1 cellular context compared by ENCODE assay signal in the genomic region with DNA sequence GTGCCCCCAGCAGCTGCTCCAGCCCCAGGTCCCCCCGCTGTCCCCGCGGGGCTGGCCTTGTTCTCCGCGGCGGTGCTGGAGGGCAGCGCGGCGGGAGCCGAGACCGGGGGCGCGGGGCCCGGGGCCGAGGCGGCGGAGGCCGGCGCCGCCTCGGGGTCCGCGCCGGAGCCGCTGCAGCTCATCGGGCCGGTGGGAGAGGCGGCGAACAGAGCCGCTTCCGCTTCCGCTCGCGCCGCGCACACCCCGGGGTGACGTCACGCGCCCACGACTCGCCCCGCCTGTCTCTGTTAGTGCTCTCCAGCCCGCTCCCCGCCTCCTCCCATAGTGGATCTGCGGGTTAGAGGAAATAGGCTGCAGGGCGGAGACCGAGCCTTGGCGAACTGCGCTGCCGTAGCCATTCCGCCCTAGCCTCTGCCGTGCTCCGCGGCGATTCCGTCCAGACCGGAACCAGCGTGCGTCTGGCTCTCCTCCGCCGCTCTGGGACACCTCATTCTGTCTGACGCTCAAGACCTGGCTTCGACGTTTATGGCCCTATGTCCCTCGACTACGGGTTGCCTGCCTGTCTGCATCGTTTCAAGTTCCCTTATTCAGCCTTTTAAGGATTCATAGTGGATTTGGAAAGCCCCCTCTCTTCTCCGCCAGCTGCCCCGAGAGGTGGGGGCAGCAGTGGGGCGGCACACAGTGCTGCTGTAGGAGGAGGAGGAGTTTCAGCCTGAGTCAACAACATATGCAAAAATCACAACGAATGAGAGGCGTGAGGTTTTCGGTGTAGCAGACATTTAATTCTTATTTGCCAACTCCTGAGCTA.
TF ChIP-seq lines count a peak whose summit lies in the region.

A gene (minus strand): TSS at position 209 of the 808 bp plus-strand sequence. CDS start 27 bp downstream, at position 182.

TF ChIP-seq in WTC11, 78 proteins besides CTCF, POLR2A, EP300 and RAD21 (continued from another document and continues in another):
- TF ChIP-seq, protein P1, sequence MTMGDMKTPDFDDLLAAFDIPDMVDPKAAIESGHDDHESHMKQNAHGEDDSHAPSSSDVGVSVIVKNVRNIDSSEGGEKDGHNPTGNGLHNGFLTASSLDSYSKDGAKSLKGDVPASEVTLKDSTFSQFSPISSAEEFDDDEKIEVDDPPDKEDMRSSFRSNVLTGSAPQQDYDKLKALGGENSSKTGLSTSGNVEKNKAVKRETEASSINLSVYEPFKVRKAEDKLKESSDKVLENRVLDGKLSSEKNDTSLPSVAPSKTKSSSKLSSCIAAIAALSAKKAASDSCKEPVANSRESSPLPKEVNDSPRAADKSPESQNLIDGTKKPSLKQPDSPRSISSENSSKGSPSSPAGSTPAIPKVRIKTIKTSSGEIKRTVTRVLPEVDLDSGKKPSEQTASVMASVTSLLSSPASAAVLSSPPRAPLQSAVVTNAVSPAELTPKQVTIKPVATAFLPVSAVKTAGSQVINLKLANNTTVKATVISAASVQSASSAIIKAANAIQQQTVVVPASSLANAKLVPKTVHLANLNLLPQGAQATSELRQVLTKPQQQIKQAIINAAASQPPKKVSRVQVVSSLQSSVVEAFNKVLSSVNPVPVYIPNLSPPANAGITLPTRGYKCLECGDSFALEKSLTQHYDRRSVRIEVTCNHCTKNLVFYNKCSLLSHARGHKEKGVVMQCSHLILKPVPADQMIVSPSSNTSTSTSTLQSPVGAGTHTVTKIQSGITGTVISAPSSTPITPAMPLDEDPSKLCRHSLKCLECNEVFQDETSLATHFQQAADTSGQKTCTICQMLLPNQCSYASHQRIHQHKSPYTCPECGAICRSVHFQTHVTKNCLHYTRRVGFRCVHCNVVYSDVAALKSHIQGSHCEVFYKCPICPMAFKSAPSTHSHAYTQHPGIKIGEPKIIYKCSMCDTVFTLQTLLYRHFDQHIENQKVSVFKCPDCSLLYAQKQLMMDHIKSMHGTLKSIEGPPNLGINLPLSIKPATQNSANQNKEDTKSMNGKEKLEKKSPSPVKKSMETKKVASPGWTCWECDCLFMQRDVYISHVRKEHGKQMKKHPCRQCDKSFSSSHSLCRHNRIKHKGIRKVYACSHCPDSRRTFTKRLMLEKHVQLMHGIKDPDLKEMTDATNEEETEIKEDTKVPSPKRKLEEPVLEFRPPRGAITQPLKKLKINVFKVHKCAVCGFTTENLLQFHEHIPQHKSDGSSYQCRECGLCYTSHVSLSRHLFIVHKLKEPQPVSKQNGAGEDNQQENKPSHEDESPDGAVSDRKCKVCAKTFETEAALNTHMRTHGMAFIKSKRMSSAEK (CRISPR knock-in tag; IDR thresholded peaks at IDR 0.05; ENCODE audit: borderline replicate concordance): 0 out of 2 replicates have a peak, but pooled peaks have one; percentile 10
- TF ChIP-seq CREM (CRISPR knock-in tag; IDR thresholded peaks at IDR 0.05) (peak; percentile 91; the same call in 1 of the 2 replicates), RORB (CRISPR knock-in tag; IDR thresholded peaks at IDR 0.05) (no peak; the same call in 1 of the 2 replicates), NFATC4 (CRISPR knock-in tag; IDR thresholded peaks at IDR 0.05) (no peak; the same call in none of the 2 replicates), ZBTB21 (CRISPR knock-in tag; IDR thresholded peaks at IDR 0.05; ENCODE audit: borderline replicate concordance) (peak; percentile 90), FOXJ3 (CRISPR knock-in tag; IDR thresholded peaks at IDR 0.05; ENCODE audit: borderline replicate concordance) (no peak), ZNF138 (CRISPR knock-in tag; conservative IDR thresholded peaks at IDR 0.05) (no peak; the same call in 1 of the 2 replicates), JUN (CRISPR knock-in tag; IDR thresholded peaks at IDR 0.05) (no peak), ATF1 (CRISPR knock-in tag; IDR thresholded peaks at IDR 0.05) (no peak), NR3C1 (CRISPR knock-in tag; conservative IDR thresholded peaks at IDR 0.05; ENCODE audit: low read depth) (no peak), TP53 (CRISPR knock-in tag; IDR thresholded peaks at IDR 0.05) (0 out of 2 replicates have a peak, but pooled peaks have one; percentile 54), MYBL2 (CRISPR knock-in tag; IDR thresholded peaks at IDR 0.05) (no peak), FOXK1 (CRISPR knock-in tag; IDR thresholded peaks at IDR 0.05) (0 out of 2 replicates have a peak, but pooled peaks have one; percentile 31)
- TF ChIP-seq, protein P2, sequence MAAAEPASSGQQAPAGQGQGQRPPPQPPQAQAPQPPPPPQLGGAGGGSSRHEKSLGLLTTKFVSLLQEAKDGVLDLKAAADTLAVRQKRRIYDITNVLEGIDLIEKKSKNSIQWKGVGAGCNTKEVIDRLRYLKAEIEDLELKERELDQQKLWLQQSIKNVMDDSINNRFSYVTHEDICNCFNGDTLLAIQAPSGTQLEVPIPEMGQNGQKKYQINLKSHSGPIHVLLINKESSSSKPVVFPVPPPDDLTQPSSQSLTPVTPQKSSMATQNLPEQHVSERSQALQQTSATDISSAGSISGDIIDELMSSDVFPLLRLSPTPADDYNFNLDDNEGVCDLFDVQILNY (CRISPR knock-in tag; IDR thresholded peaks at IDR 0.05): no peak
- TF ChIP-seq, protein P3, sequence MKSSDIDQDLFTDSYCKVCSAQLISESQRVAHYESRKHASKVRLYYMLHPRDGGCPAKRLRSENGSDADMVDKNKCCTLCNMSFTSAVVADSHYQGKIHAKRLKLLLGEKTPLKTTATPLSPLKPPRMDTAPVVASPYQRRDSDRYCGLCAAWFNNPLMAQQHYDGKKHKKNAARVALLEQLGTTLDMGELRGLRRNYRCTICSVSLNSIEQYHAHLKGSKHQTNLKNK (CRISPR knock-in tag; IDR thresholded peaks at IDR 0.05): no peak
- TF ChIP-seq, protein P4, sequence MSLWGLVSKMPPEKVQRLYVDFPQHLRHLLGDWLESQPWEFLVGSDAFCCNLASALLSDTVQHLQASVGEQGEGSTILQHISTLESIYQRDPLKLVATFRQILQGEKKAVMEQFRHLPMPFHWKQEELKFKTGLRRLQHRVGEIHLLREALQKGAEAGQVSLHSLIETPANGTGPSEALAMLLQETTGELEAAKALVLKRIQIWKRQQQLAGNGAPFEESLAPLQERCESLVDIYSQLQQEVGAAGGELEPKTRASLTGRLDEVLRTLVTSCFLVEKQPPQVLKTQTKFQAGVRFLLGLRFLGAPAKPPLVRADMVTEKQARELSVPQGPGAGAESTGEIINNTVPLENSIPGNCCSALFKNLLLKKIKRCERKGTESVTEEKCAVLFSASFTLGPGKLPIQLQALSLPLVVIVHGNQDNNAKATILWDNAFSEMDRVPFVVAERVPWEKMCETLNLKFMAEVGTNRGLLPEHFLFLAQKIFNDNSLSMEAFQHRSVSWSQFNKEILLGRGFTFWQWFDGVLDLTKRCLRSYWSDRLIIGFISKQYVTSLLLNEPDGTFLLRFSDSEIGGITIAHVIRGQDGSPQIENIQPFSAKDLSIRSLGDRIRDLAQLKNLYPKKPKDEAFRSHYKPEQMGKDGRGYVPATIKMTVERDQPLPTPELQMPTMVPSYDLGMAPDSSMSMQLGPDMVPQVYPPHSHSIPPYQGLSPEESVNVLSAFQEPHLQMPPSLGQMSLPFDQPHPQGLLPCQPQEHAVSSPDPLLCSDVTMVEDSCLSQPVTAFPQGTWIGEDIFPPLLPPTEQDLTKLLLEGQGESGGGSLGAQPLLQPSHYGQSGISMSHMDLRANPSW (CRISPR knock-in tag; conservative IDR thresholded peaks at IDR 0.05; ENCODE audit: low read depth): 0 out of 2 replicates have a peak, but pooled peaks have one; percentile 26
- TF ChIP-seq, protein P5, sequence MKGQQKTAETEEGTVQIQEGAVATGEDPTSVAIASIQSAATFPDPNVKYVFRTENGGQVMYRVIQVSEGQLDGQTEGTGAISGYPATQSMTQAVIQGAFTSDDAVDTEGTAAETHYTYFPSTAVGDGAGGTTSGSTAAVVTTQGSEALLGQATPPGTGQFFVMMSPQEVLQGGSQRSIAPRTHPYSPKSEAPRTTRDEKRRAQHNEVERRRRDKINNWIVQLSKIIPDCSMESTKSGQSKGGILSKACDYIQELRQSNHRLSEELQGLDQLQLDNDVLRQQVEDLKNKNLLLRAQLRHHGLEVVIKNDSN (CRISPR knock-in tag; IDR thresholded peaks at IDR 0.05): peak; percentile 50; the same call in 1 of the 2 replicates
- TF ChIP-seq, protein P6, sequence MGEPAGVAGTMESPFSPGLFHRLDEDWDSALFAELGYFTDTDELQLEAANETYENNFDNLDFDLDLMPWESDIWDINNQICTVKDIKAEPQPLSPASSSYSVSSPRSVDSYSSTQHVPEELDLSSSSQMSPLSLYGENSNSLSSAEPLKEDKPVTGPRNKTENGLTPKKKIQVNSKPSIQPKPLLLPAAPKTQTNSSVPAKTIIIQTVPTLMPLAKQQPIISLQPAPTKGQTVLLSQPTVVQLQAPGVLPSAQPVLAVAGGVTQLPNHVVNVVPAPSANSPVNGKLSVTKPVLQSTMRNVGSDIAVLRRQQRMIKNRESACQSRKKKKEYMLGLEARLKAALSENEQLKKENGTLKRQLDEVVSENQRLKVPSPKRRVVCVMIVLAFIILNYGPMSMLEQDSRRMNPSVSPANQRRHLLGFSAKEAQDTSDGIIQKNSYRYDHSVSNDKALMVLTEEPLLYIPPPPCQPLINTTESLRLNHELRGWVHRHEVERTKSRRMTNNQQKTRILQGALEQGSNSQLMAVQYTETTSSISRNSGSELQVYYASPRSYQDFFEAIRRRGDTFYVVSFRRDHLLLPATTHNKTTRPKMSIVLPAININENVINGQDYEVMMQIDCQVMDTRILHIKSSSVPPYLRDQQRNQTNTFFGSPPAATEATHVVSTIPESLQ (CRISPR knock-in tag; IDR thresholded peaks at IDR 0.05): no peak
- TF ChIP-seq, protein P7, sequence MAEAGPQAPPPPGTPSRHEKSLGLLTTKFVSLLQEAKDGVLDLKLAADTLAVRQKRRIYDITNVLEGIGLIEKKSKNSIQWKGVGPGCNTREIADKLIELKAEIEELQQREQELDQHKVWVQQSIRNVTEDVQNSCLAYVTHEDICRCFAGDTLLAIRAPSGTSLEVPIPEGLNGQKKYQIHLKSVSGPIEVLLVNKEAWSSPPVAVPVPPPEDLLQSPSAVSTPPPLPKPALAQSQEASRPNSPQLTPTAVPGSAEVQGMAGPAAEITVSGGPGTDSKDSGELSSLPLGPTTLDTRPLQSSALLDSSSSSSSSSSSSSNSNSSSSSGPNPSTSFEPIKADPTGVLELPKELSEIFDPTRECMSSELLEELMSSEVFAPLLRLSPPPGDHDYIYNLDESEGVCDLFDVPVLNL (CRISPR knock-in tag; IDR thresholded peaks at IDR 0.05; ENCODE audit: borderline replicate concordance, low read depth): 0 out of 2 replicates have a peak, but pooled peaks have one; percentile 8
- TF ChIP-seq, protein P8, sequence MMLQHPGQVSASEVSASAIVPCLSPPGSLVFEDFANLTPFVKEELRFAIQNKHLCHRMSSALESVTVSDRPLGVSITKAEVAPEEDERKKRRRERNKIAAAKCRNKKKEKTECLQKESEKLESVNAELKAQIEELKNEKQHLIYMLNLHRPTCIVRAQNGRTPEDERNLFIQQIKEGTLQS (CRISPR knock-in tag; conservative IDR thresholded peaks at IDR 0.05): no peak
- TF ChIP-seq, protein P9, sequence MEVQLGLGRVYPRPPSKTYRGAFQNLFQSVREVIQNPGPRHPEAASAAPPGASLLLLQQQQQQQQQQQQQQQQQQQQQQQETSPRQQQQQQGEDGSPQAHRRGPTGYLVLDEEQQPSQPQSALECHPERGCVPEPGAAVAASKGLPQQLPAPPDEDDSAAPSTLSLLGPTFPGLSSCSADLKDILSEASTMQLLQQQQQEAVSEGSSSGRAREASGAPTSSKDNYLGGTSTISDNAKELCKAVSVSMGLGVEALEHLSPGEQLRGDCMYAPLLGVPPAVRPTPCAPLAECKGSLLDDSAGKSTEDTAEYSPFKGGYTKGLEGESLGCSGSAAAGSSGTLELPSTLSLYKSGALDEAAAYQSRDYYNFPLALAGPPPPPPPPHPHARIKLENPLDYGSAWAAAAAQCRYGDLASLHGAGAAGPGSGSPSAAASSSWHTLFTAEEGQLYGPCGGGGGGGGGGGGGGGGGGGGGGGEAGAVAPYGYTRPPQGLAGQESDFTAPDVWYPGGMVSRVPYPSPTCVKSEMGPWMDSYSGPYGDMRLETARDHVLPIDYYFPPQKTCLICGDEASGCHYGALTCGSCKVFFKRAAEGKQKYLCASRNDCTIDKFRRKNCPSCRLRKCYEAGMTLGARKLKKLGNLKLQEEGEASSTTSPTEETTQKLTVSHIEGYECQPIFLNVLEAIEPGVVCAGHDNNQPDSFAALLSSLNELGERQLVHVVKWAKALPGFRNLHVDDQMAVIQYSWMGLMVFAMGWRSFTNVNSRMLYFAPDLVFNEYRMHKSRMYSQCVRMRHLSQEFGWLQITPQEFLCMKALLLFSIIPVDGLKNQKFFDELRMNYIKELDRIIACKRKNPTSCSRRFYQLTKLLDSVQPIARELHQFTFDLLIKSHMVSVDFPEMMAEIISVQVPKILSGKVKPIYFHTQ (CRISPR knock-in tag; IDR thresholded peaks at IDR 0.05): no peak
- TF ChIP-seq, protein P10, sequence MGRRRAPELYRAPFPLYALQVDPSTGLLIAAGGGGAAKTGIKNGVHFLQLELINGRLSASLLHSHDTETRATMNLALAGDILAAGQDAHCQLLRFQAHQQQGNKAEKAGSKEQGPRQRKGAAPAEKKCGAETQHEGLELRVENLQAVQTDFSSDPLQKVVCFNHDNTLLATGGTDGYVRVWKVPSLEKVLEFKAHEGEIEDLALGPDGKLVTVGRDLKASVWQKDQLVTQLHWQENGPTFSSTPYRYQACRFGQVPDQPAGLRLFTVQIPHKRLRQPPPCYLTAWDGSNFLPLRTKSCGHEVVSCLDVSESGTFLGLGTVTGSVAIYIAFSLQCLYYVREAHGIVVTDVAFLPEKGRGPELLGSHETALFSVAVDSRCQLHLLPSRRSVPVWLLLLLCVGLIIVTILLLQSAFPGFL (CRISPR knock-in tag; IDR thresholded peaks at IDR 0.05; ENCODE audit: borderline replicate concordance): no peak
- TF ChIP-seq, protein P11, sequence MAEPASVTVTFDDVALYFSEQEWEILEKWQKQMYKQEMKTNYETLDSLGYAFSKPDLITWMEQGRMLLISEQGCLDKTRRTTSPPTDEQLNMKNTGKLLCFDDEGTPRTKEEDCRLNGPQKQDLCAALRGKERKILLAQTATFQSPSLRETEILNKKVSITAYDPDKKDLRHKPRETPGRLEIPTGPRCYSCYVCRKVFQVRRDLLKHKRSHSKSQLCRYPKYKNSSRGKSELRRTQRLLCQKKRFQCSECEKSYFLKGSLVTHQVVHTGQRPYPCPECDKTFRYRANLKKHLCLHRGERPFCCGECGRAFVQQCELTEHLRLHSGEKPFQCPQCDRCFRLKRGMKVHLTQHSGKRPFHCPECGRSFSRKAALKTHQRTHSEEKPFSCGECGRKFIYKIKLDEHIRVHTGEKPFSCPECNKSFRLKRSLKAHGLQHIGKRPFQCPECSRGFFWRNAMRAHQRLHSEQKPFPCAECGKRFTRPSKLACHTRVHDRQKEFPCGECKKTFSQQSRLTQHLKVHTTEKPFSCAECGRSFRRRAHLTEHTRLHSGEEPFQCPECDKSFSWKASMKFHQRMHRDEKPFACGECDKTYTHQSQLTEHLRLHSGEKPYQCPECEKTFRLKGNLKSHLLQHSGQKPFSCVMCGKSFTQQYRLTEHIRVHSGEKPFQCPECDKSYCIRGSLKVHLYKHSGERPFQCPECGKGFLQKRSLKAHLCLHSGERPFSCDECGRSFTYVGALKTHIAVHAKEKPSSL (CRISPR knock-in tag; conservative IDR thresholded peaks at IDR 0.05): no peak
- TF ChIP-seq, protein P12, sequence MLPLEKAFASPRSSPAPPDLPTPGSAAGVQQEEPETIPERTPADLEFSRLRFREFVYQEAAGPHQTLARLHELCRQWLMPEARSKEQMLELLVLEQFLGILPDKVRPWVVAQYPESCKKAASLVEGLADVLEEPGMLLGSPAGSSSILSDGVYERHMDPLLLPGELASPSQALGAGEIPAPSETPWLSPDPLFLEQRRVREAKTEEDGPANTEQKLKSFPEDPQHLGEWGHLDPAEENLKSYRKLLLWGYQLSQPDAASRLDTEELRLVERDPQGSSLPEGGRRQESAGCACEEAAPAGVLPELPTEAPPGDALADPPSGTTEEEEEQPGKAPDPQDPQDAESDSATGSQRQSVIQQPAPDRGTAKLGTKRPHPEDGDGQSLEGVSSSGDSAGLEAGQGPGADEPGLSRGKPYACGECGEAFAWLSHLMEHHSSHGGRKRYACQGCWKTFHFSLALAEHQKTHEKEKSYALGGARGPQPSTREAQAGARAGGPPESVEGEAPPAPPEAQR (CRISPR knock-in tag; IDR thresholded peaks at IDR 0.05): no peak
